In the genomic region with DNA sequence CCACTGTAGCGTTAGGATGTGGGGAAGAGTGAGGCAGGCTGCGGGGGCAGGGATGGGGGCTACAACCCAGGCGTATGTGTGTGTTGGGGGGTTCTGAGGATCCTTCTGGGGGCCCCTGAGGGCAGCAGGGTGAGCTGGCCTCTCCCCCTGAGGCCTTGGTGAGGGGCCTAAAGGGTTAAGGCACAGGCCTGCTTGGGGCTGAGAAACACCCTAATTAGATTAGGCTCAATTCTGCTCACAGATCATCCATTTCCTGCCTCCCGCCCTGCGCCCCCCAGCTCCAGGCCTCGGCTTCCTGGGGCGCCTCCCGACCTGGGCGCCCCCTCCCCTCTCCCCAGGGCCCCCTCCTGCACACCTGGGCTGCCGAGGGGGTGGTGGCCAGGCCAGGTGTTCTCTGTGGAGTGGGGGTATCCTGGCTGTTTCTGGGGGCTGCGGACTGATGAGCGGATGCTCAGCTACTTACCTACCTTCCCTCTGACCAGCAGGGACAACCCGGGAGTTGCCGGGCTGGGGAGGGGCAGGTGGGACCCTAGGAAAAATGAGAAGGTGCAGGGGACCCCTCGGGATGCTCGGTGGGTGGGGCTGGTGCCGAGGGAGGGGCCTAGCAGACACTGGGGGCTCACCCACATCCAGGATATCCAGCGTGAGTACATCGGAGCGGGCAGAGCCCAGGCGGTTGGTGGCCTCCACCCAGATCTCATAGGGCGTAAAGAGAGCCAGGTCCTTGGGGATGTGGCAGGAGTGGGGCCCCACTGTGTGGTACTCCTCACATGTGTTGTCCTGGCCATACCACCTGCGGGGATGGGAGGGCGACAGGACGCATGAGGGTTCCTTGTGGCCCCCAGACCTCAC, we compare ENCODE assay signal across 1 cellular context.
TF ChIP-seq lines count a peak whose summit lies in the region.

No MANE protein-coding gene starts in this region.

TF ChIP-seq in HepG2, 621 proteins besides CTCF, POLR2A, EP300 and RAD21:
- TF ChIP-seq AGO2 (optimal IDR thresholded peaks at IDR 0.05; ENCODE audit: low read depth, low read length): peak; percentile 53
- TF ChIP-seq MTF1 (CRISPR knock-in tag; IDR thresholded peaks at IDR 0.05): no peak
